ENCODE assay signal across 14 cellular contexts in the genomic region with DNA sequence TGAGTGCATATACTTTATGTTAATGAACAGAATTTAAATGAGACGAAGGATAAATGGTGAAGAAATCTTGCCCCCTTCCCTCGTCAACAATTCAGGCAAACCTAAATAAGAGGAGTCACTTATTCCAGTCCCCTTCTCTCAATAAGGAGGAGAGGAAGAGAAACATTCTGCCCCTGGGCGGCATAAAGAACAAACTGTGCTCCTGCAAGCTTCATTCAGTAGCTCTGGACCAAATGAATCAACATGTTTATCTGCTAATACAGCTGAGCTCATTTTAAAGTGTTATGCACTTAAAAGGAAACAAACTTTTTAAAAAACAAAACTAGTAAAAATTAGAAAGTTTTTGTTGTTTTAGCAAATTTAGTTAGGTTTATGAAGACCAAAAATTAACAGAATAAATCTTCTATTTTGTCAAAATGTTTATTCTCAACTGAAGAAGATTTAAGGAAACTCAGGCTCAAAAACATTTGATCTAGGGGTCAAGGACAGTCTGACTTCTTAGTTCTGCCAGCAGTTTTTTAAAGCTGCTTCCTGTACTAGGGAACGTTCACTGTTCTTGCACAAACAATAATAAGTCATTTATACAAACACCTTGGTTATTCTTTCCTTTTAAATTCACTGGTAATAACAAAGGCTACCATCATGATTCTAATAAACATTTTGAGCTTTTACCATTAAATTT. TPM values are rescaled to one million over a fixed set of nuclear protein-coding genes. Genes with fewer than 3 reads are reported as not detected.
A peak's percentile ranks its signal among the peaks of the same experiment; 100 is the strongest.
DNase-seq lines count a peak whose midpoint lies in the region; FAIRE-seq and TF ChIP-seq lines count a peak whose summit lies in the region.
"Had no signal": no experiment of that assay in that cellular context is flagged by ENCODE, and none has a peak within 500 bp of the region (broad histone marks: within the 10 kb centered on the region; RNA-seq: fewer than 3 reads in every experiment).

No MANE protein-coding gene starts in this region.

- H3K9me3 ChIP-seq in kidney (ENCODE audit: control insufficient read depth in 1 of 2, low read length in 2 of 2) (no peaks in the 10 kb centered on the region), small intestine (ENCODE audit: control insufficient read depth, low read depth) (no peaks in the 10 kb centered on the region)

- intact Hi-C loops in dorsolateral prefrontal cortex (cut with DNase I): no loop called here
- intact Hi-C loops in kidney (cut with DNase I): no loop called here

- no peak overlapping the region for H3K9ac ChIP-seq in kidney (ENCODE audit: low read length in 2 of 2)

- WGBS in small intestine, 3 donors: 53 to 67% (median 61%) methylated on average over 4 of the region's 4 CpGs

- peaks cover 8 to 17% of the 10 kb centered on the region in 2 donors for H3K4me1 ChIP-seq in kidney (ENCODE audit: control insufficient read depth in 1 of 2, insufficient read depth in 1 of 2, low read depth in 1 of 2, low read length in 2 of 2)
- H3K4me1 ChIP-seq in small intestine (ENCODE audit: control insufficient read depth in 2 of 2, insufficient read depth in 1 of 2, low read depth in 1 of 2, low read length in 1 of 2): peaks cover 0 to 3% of the 10 kb centered on the region in 2 donors

- H3K27me3 ChIP-seq in dorsolateral prefrontal cortex: no peaks in the 10 kb centered on the region
- H3K27me3 ChIP-seq in small intestine (ENCODE audit: control insufficient read depth in 2 of 2, insufficient read depth in 2 of 2, low read length in 2 of 2): no peaks in the 10 kb centered on the region

- FAIRE-seq in kidney (lab: Jason Lieb, UNC) (peak; percentile 29), small intestine (lab: Jason Lieb, UNC) (peak; percentile 33)

- H3K27ac ChIP-seq in dorsolateral prefrontal cortex (peak overlapping the region in 55 of 59 donors; percentile 3 to 82 (median 51)), kidney (ENCODE audit: low read depth in 2 of 2, low read length in 2 of 2) (peak overlapping the region in 1 of 2 donors; percentile 13), small intestine (ENCODE audit: low read depth in 1 of 2, low read length in 1 of 2) (no peak overlapping the region)

- in situ Hi-C loops in G401 (cut with HindIII; ENCODE audit: low sequenced_read_pairs): no loop called here

- peak overlapping the region in 6 of 59 donors; percentile 2 to 21 (median 10) for H3K4me3 ChIP-seq in dorsolateral prefrontal cortex
- no peak overlapping the region for H3K4me3 ChIP-seq in kidney (ENCODE audit: low read length in 2 of 2)
- no peak overlapping the region for H3K4me3 ChIP-seq in small intestine (ENCODE audit: low read depth in 1 of 2, low read length in 2 of 2)

- H3K36me3 ChIP-seq in kidney (ENCODE audit: control insufficient read depth in 1 of 2, insufficient read depth in 2 of 2, low read length in 2 of 2): no peaks in the 10 kb centered on the region
- no peaks in the 10 kb centered on the region for H3K36me3 ChIP-seq in small intestine (ENCODE audit: control insufficient read depth in 2 of 2, insufficient read depth in 2 of 2, low read length in 2 of 2)

- TF ChIP-seq CTCF in dorsolateral prefrontal cortex (IDR thresholded peaks at IDR 0.05 in 54 of 56, conservative IDR thresholded peaks at IDR 0.05 in 2 of 56; ENCODE audit: low read depth in 1 of 56, partially characterized antibody in 56 of 56) (no peak), kidney (IDR thresholded peaks at IDR 0.05; ENCODE audit: borderline replicate concordance, extremely low read depth, insufficient read depth) (no peak)

- DNase-seq in G401 (ENCODE audit: low spot score) (peak; percentile 52), dorsolateral prefrontal cortex (peak in 2 of 10 donors; percentile 15 to 16), kidney (no peak), small intestine (peak; percentile 1), NCI-H526 (lab: John Stamatoyannopoulos, UW) (no peak), EL (no peak), hepatic stellate cell (ENCODE audit: low spot score) (no peak), activated T-cell treated with anti-CD3 and anti-CD28 coated beads for 4 hours (no peak)
- DNase-seq: activated CD4-positive, alpha-beta T cell treated with anti-CD3 and anti-CD28 coated beads, Interleukin-2, amount 50 U/mL, for 1 hour; DMS 273 treated with DMSO at 0.1 percent for 48 hours; IMR-90; naive thymus-derived CD4-positive, alpha-beta T cell; NCI-H1105; PC-3 had no signal

RNA-seq across cellular contexts. Expression of a gene that starts 58.3 kb away (rescaled TPM):
- total RNA-seq in G401 (2014; rRNA removed; shearing (Covaris generic)): 8.5 and 9.5 TPM in 2 replicates
- total RNA-seq in dorsolateral prefrontal cortex: 100 to 1,000 TPM; 292 to 619 (median 420) TPM
- 81.6 TPM for total RNA-seq in kidney
- 9.5 TPM for polyA plus RNA-seq in kidney (ENCODE audit: insufficient read depth, low read depth, low replicate concordance)
- 1 to 10 TPM in 2 of 3 donors, under 1 TPM in 1; 0.45 to 8.6 (median 2.7) TPM for polyA plus RNA-seq in small intestine

Comparison
In these comparisons a context has a peak if more than half of its experiments do, and no peak if none do; other contexts are left out.
1. DNase-seq: peak in G401 (single experiment) and small intestine (single experiment); none in kidney (single experiment), NCI-H526 (0 of 2), EL (single experiment), hepatic stellate cell (single experiment) and activated T-cell treated with anti-CD3 and anti-CD28 coated beads for 4 hours (single experiment).
2. H3K27ac ChIP-seq: peak in dorsolateral prefrontal cortex (55 of 59); none in small intestine (0 of 2).